9 cellular contexts compared by ENCODE assay signal in the genomic region with DNA sequence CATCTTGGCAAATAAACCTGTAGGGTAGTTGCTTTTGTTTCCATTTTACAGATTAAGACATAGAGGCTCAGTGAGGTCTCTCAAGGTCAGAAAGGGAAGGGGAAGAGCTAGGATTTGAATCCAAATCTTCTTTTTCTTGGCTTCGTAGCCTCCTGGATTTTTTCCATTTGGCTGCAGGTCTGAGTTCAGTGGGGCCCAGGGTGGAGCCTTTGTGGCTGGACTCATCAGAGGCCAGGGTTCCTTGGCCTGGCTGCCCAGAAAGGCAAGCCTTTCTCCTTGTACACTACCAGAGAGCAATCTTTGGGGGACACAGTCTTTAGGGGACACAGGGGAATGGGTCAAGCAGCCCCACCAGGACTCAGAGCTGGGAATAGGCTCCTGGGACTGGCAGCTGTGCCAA. TPM values are rescaled to one million over a fixed set of nuclear protein-coding genes. Genes with fewer than 3 reads are reported as not detected.
DNase-seq lines count a peak whose midpoint lies in the region; ATAC-seq and TF ChIP-seq lines count a peak whose summit lies in the region.
"Had no signal": no experiment of that assay in that cellular context is flagged by ENCODE, and none has a peak within 500 bp of the region (broad histone marks: within the 10 kb centered on the region; RNA-seq: fewer than 3 reads in every experiment).

No MANE protein-coding gene starts in this region.

- H3K4me1 ChIP-seq in left lung: peaks cover 42 to 64% of the 10 kb centered on the region in 2 donors
- H3K4me1 ChIP-seq in thyroid gland: peaks cover 35 to 52% of the 10 kb centered on the region in 2 donors

- H3K9me3 Mint-ChIP-seq in activated CD4-positive, alpha-beta T cell treated with anti-CD3 and anti-CD28 coated beads, Interleukin-2, amount 10 ng/mL, durations not matched to agents 7 days and 5 days: no peaks in the 10 kb centered on the region
- H3K9me3 Mint-ChIP-seq: neural crest cell had no signal

- H3K36me3 ChIP-seq in left lung: no peaks in the 10 kb centered on the region
- no peaks in the 10 kb centered on the region for H3K36me3 ChIP-seq in thyroid gland

- H3K27me3 ChIP-seq in left lung (no peaks in the 10 kb centered on the region), thyroid gland (no peaks in the 10 kb centered on the region)

- H3K9me3 ChIP-seq in left lung: no peaks in the 10 kb centered on the region
- no peaks in the 10 kb centered on the region for H3K9me3 ChIP-seq in thyroid gland

- POLR2A ChIA-PET in activated CD4-positive, alpha-beta T cell treated with anti-CD3 and anti-CD28 coated beads, Interleukin-2, amount 10 ng/mL, durations not matched to agents 7 days and 5 days (lab: Charles Lee): no interaction called here

- CTCF ChIA-PET in activated CD4-positive, alpha-beta T cell treated with anti-CD3 and anti-CD28 coated beads, Interleukin-2, amount 10 ng/mL, durations not matched to agents 7 days and 5 days (lab: Charles Lee): interaction anchor here (0.6 to 2.4 kb wide), 12 partner anchors 9 to 151 kb away, joined by 3 to 9 read pairs (median 4); a partner anchor contains a TSS

- ATAC-seq in left lung (peak; percentile 4), HG02973 (IDR thresholded peaks at IDR 0.05; ENCODE audit: unreplicated experiment) (no peak)

- H3K27me3 Mint-ChIP-seq in activated CD4-positive, alpha-beta T cell treated with anti-CD3 and anti-CD28 coated beads, Interleukin-2, amount 10 ng/mL, durations not matched to agents 7 days and 5 days: peaks cover 6% of the 10 kb centered on the region

- TF ChIP-seq CTCF in left lung (IDR thresholded peaks at IDR 0.05) (no peak), thyroid gland (IDR thresholded peaks at IDR 0.05) (no peak)

- H3K4me3 Mint-ChIP-seq in activated CD4-positive, alpha-beta T cell treated with anti-CD3 and anti-CD28 coated beads, Interleukin-2, amount 10 ng/mL, durations not matched to agents 7 days and 5 days: no peak overlapping the region
- H3K4me3 Mint-ChIP-seq: neural crest cell had no signal

- intact Hi-C loops in left lung (cut with DNase I): loop anchor here in 1 of 2 donors (5.0 kb wide), 1 partner anchor 65 kb away; no protein-coding TSS in a partner anchor
- intact Hi-C loops in thyroid gland (cut with DNase I): loop anchor here (5.0 kb wide), 2 partner anchors 60 to 180 kb away; a partner anchor contains a TSS

- no peaks in the 10 kb centered on the region for H3K36me3 Mint-ChIP-seq in activated CD4-positive, alpha-beta T cell treated with anti-CD3 and anti-CD28 coated beads, Interleukin-2, amount 10 ng/mL, durations not matched to agents 7 days and 5 days (ENCODE audit: low read depth)

- peak overlapping the region; percentile 80 for H3K27ac Mint-ChIP-seq in activated CD4-positive, alpha-beta T cell treated with anti-CD3 and anti-CD28 coated beads, Interleukin-2, amount 10 ng/mL, durations not matched to agents 7 days and 5 days

- peaks cover 54% of the 10 kb centered on the region for H3K4me1 Mint-ChIP-seq in activated CD4-positive, alpha-beta T cell treated with anti-CD3 and anti-CD28 coated beads, Interleukin-2, amount 10 ng/mL, durations not matched to agents 7 days and 5 days

- WGBS in thyroid gland, 2 donors: 54 to 78% methylated on average over 1 of the region's 1 CpG

- no peak for TF ChIP-seq POLR2A in thyroid gland (IDR thresholded peaks at IDR 0.05)

- H3K4me3 ChIP-seq in left lung (no peak overlapping the region), thyroid gland (replicated peaks in 1 of 3) (no peak overlapping the region)

- DNase-seq in activated CD4-positive, alpha-beta T cell treated with anti-CD3 and anti-CD28 coated beads, Interleukin-2, amount 10 ng/mL, durations not matched to agents 7 days and 5 days: no peak
- no peak for DNase-seq in activated CD4-positive, alpha-beta T cell treated with anti-CD3 and anti-CD28 coated beads for 48 hours
- DNase-seq in astrocyte of the hippocampus (ENCODE audit: low read depth, low spot score) (peak; percentile 36), left lung (no peak), thyroid gland (no peak), iPS-NIHi7 (ENCODE audit: extremely low spot score) (no peak), NCI-H226 (no peak)

- H3K27ac ChIP-seq in left lung (peak overlapping the region; percentile 77 to 86), thyroid gland (peak overlapping the region; percentile 53 to 91 (median 78))

RNA-seq across cellular contexts. Expression of a gene that starts 10.5 kb away (rescaled TPM):
- total RNA-seq in activated CD4-positive, alpha-beta T cell treated with anti-CD3 and anti-CD28 coated beads, Interleukin-2, amount 10 ng/mL, durations not matched to agents 7 days and 5 days: 10 to 100 TPM; 61.9 to 64.3 TPM
- total RNA-seq in left lung (1 to 10 TPM; 4.4 to 6.8 TPM), thyroid gland (1 to 10 TPM; 5.7 to 7.8 (median 6.6) TPM)

Comparison
In these comparisons a context has a peak if more than half of its experiments do, and no peak if none do; other contexts are left out.
1. RNA of a gene that starts 10.5 kb away (total RNA-seq): 61.9 to 64.3 TPM in activated CD4-positive, alpha-beta T cell treated with anti-CD3 and anti-CD28 coated beads, Interleukin-2, amount 10 ng/mL, durations not matched to agents 7 days and 5 days; 4.4 to 6.8 TPM in left lung and 5.7 to 7.8 TPM in thyroid gland; every median in the first group is over 4 times any median in the second.